16 cellular contexts compared by ENCODE assay signal in genomic region chr18:36636237-36636792, GRCh38.
A peak's percentile ranks its signal among the peaks of the same experiment; 100 is the strongest.
DNase-seq lines count a peak whose midpoint lies in the region; ATAC-seq, FAIRE-seq and TF ChIP-seq lines count a peak whose summit lies in the region.
"Had no signal": no experiment of that assay in that cellular context is flagged by ENCODE, and none has a peak within 500 bp of the region (broad histone marks: within the 10 kb centered on the region; RNA-seq: fewer than 3 reads in every experiment).

No MANE protein-coding gene starts in this region.

- H3K36me3 ChIP-seq in HepG2 (replicated peaks in 1 of 2; ENCODE audit: control insufficient read depth in 1 of 2, insufficient read depth in 2 of 2, low read length in 2 of 2): no peaks in the 10 kb centered on the region
- H3K36me3 ChIP-seq in WERI-Rb-1: no peaks in the 10 kb centered on the region
- H3K36me3 ChIP-seq: HAP-1 had no signal

- no peak for TF ChIP-seq POLR2A in HepG2 (IDR thresholded peaks at IDR 0.05; ENCODE audit: insufficient read depth in 1 of 2, low read depth in 2 of 2, low read length in 2 of 2)

- intact Hi-C loops in HepG2 (cut with micrococcal nuclease; ENCODE audit: unreplicated experiment): no loop called here

- H3K4me3 ChIP-seq in HepG2 (replicated peaks in 1 of 3; ENCODE audit: insufficient read depth in 1 of 3, low read depth in 2 of 3, low read length in 3 of 3) (no peak overlapping the region), WERI-Rb-1 (ENCODE audit: low read depth, low read length) (no peak overlapping the region)
- H3K4me3 ChIP-seq: HAP-1, lung had no signal

- no peak overlapping the region for H3K4me3 Mint-ChIP-seq in memory B cell
- H3K4me3 Mint-ChIP-seq: activated CD4-positive, alpha-beta T cell treated with anti-CD3 and anti-CD28 coated beads for 36 hours; activated T-cell treated with anti-CD3 and anti-CD28 coated beads, Interleukin-2, amount 50 U/mL, for 24 hours; CD4-positive, alpha-beta T cell; neural crest cell had no signal

- no peaks in the 10 kb centered on the region for H3K4me1 ChIP-seq in HepG2 (ENCODE audit: insufficient read depth, low read length)
- H3K4me1 ChIP-seq: HAP-1 had no signal

- H3K9me3 Mint-ChIP-seq in memory B cell: no peaks in the 10 kb centered on the region
- H3K9me3 Mint-ChIP-seq: activated T-cell treated with anti-CD3 and anti-CD28 coated beads, Interleukin-2, amount 50 U/mL, for 24 hours; CD4-positive, alpha-beta T cell; neural crest cell had no signal

- no peaks in the 10 kb centered on the region for H3K36me3 Mint-ChIP-seq in memory B cell

- DNase-seq in memory B cell (ENCODE audit: low spot score in 2 of 2): no peak
- DNase-seq in HepG2 (ENCODE audit: low spot score): no peak
- DNase-seq in NCI-H187 (lab: John Stamatoyannopoulos, UW): no peak
- DNase-seq in WERI-Rb-1: no peak
- DNase-seq: activated CD4-positive, alpha-beta T cell treated with anti-CD3 and anti-CD28 coated beads for 36 hours; activated T-cell treated with anti-CD3 and anti-CD28 coated beads, Interleukin-2, amount 50 U/mL, for 24 hours; amygdala; CD4-positive, alpha-beta T cell; cortex of kidney had no signal

- H2AFZ ChIP-seq in HepG2 (ENCODE audit: low read length): no peak overlapping the region

- POLR2A ChIA-PET in HepG2 (lab: Yijun Ruan, JAX): no interaction called here

- BruUV-seq in HepG2 (replicated peaks; lab: Mats Ljungman, UMichigan): no TSS peak

- no peak for FAIRE-seq in HepG2 (lab: Jason Lieb, UNC)

- H4K20me1 ChIP-seq in HepG2 (ENCODE audit: insufficient read depth, low read length): no peaks in the 10 kb centered on the region

- TF ChIP-seq RAD21 in HepG2 (CRISPR knock-in tag; IDR thresholded peaks at IDR 0.05): no peak

- TF ChIP-seq CTCF in HepG2 (CRISPR knock-in tag; IDR thresholded peaks at IDR 0.05) (no peak), WERI-Rb-1 (IDR thresholded peaks at IDR 0.05; ENCODE audit: low read depth, low read length) (no peak)

- H3K9ac ChIP-seq in HepG2 (ENCODE audit: insufficient read depth, low read depth, low read length): no peak overlapping the region

- peak; percentile 30 for ATAC-seq in GM18861 (IDR thresholded peaks at IDR 0.05; ENCODE audit: unreplicated experiment)
- ATAC-seq in HG02588 (IDR thresholded peaks at IDR 0.05; ENCODE audit: unreplicated experiment): peak; percentile 43
- peak; percentile 37 for ATAC-seq in HG03521 (IDR thresholded peaks at IDR 0.05; ENCODE audit: unreplicated experiment)
- ATAC-seq in memory B cell (ENCODE audit: low read depth): peak; percentile 29
- no peak for ATAC-seq in HepG2
- ATAC-seq: activated CD4-positive, alpha-beta T cell treated with anti-CD3 and anti-CD28 coated beads for 36 hours; esophagus mucosa had no signal

- H3K27me3 ChIP-seq in HepG2 (ENCODE audit: control insufficient read depth in 1 of 2, insufficient read depth in 2 of 2, low read length in 2 of 2) (no peaks in the 10 kb centered on the region; a peak in 1 of 5 replicates), WERI-Rb-1 (ENCODE audit: insufficient read depth, low read depth, severe bottlenecking) (no peaks in the 10 kb centered on the region)

- TF ChIP-seq EP300 in HepG2 (IDR thresholded peaks at IDR 0.05; ENCODE audit: low read depth in 2 of 2, low read length in 2 of 2) (no peak), HepG2 (CRISPR knock-in tag; IDR thresholded peaks at IDR 0.05; ENCODE audit: borderline replicate concordance) (no peak)

- H3K4me1 Mint-ChIP-seq in memory B cell: no peaks in the 10 kb centered on the region
- H3K4me1 Mint-ChIP-seq: activated CD4-positive, alpha-beta T cell treated with anti-CD3 and anti-CD28 coated beads for 36 hours had no signal

- CTCF ChIA-PET in HepG2 (lab: Yijun Ruan, JAX; ENCODE audit: low intra/inter-chr PET ratio, low total read pairs): no interaction called here

- no peaks in the 10 kb centered on the region for H3K9me3 ChIP-seq in HepG2 (ENCODE audit: low read length)
- no peaks in the 10 kb centered on the region for H3K9me3 ChIP-seq in WERI-Rb-1 (ENCODE audit: severe bottlenecking)
- H3K9me3 ChIP-seq: HAP-1 had no signal

- no peaks in the 10 kb centered on the region for H3K79me2 ChIP-seq in HepG2 (ENCODE audit: insufficient read depth, low read length)

- peaks cover 6% of the 10 kb centered on the region for H3K27me3 Mint-ChIP-seq in memory B cell

- WGBS in HepG2 (ENCODE audit: low lambda C conversion rate): 13% methylated on average over 2 of the region's 2 CpGs

- in situ Hi-C loops in HepG2 (cut with HindIII; ENCODE audit: extremely low pct_ligation_motif_present, low pct_unique_long_range_greater_than_20kb): no loop called here

- H3K27ac ChIP-seq in HepG2 (ENCODE audit: extremely low read length, insufficient read depth, low read length): no peak overlapping the region
- H3K27ac ChIP-seq in WERI-Rb-1: no peak overlapping the region

- no peak overlapping the region for H3K4me2 ChIP-seq in HepG2 (ENCODE audit: low read depth, low read length)

- H3K27ac Mint-ChIP-seq in memory B cell: no peak overlapping the region
- H3K27ac Mint-ChIP-seq: activated CD4-positive, alpha-beta T cell treated with anti-CD3 and anti-CD28 coated beads for 36 hours; activated T-cell treated with anti-CD3 and anti-CD28 coated beads, Interleukin-2, amount 50 U/mL, for 24 hours; CD4-positive, alpha-beta T cell had no signal

TF ChIP-seq in HepG2, 621 proteins besides CTCF, POLR2A, EP300 and RAD21 (continues in another document):
- no peak for TF ChIP-seq ZNF550 (CRISPR knock-in tag; IDR thresholded peaks at IDR 0.05; ENCODE audit: borderline replicate concordance)
- no peak for TF ChIP-seq ATRX (CRISPR knock-in tag; IDR thresholded peaks at IDR 0.05; ENCODE audit: borderline replicate concordance)
- TF ChIP-seq JARID2 (CRISPR knock-in tag; IDR thresholded peaks at IDR 0.05; ENCODE audit: insufficient replicate concordance): no peak
- no peak for TF ChIP-seq CSRNP1 (CRISPR knock-in tag; IDR thresholded peaks at IDR 0.05)
- TF ChIP-seq EZH2 (conservative IDR thresholded peaks at IDR 0.05; ENCODE audit: low read depth, low read length): no peak
- TF ChIP-seq CCAR2 (optimal IDR thresholded peaks at IDR 0.05; ENCODE audit: low read depth, low read length): no peak
- TF ChIP-seq ZKSCAN5 (CRISPR knock-in tag; IDR thresholded peaks at IDR 0.05): no peak
- TF ChIP-seq, protein P1, sequence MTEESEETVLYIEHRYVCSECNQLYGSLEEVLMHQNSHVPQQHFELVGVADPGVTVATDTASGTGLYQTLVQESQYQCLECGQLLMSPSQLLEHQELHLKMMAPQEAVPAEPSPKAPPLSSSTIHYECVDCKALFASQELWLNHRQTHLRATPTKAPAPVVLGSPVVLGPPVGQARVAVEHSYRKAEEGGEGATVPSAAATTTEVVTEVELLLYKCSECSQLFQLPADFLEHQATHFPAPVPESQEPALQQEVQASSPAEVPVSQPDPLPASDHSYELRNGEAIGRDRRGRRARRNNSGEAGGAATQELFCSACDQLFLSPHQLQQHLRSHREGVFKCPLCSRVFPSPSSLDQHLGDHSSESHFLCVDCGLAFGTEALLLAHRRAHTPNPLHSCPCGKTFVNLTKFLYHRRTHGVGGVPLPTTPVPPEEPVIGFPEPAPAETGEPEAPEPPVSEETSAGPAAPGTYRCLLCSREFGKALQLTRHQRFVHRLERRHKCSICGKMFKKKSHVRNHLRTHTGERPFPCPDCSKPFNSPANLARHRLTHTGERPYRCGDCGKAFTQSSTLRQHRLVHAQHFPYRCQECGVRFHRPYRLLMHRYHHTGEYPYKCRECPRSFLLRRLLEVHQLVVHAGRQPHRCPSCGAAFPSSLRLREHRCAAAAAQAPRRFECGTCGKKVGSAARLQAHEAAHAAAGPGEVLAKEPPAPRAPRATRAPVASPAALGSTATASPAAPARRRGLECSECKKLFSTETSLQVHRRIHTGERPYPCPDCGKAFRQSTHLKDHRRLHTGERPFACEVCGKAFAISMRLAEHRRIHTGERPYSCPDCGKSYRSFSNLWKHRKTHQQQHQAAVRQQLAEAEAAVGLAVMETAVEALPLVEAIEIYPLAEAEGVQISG (CRISPR knock-in tag; IDR thresholded peaks at IDR 0.05): no peak
- TF ChIP-seq ZNF263 (CRISPR knock-in tag; IDR thresholded peaks at IDR 0.05): no peak
- no peak for TF ChIP-seq DRAP1 (CRISPR knock-in tag; IDR thresholded peaks at IDR 0.05)
- TF ChIP-seq SIX4 (CRISPR knock-in tag; IDR thresholded peaks at IDR 0.05): no peak
- no peak for TF ChIP-seq RELA (CRISPR knock-in tag; IDR thresholded peaks at IDR 0.05)
- TF ChIP-seq MZF1 (CRISPR knock-in tag; IDR thresholded peaks at IDR 0.05; ENCODE audit: borderline replicate concordance): no peak
- TF ChIP-seq ZNF296 (CRISPR knock-in tag; conservative IDR thresholded peaks at IDR 0.05): no peak
- no peak for TF ChIP-seq TSC22D2 (CRISPR knock-in tag; IDR thresholded peaks at IDR 0.05; ENCODE audit: borderline replicate concordance)
- TF ChIP-seq XRCC5 (optimal IDR thresholded peaks at IDR 0.05; ENCODE audit: low read length): no peak
- no peak for TF ChIP-seq ZNF660 (CRISPR knock-in tag; IDR thresholded peaks at IDR 0.05; ENCODE audit: borderline replicate concordance, low read depth)
